10 cellular contexts compared by ENCODE assay signal in genomic region chr10:108545921-108546320, GRCh38.
DNase-seq lines count a peak whose midpoint lies in the region; ATAC-seq and TF ChIP-seq lines count a peak whose summit lies in the region.
"Had no signal": no experiment of that assay in that cellular context is flagged by ENCODE, and none has a peak within 500 bp of the region (broad histone marks: within the 10 kb centered on the region; RNA-seq: fewer than 3 reads in every experiment).

No MANE protein-coding gene starts in this region.

- CTCF ChIA-PET in WTC11 (lab: Charles Lee): no interaction called here

- H3K27me3 ChIP-seq in spleen (replicated peaks in 1 of 7): no peaks in the 10 kb centered on the region

- H3K9me3 Mint-ChIP-seq in WTC11 (no peaks in the 10 kb centered on the region), endothelial cell (ENCODE audit: unreplicated experiment) (no peaks in the 10 kb centered on the region)
- H3K9me3 Mint-ChIP-seq: T-helper 1 cell treated with Interleukin-12 subunit alpha and Interleukin-12 subunit beta and Interleukin-4 antibody, amounts not matched to agents 30 μg/mL and 1 μg/mL, for 36 hours had no signal

- no peaks in the 10 kb centered on the region for H3K36me3 Mint-ChIP-seq in WTC11
- no peaks in the 10 kb centered on the region for H3K36me3 Mint-ChIP-seq in endothelial cell (ENCODE audit: low read depth, unreplicated experiment)

- no peak for TF ChIP-seq POLR2A in spleen (IDR thresholded peaks at IDR 0.05)

- ATAC-seq in GM18868 (IDR thresholded peaks at IDR 0.05; ENCODE audit: unreplicated experiment) (peak; percentile 83), GM21528 (IDR thresholded peaks at IDR 0.05; ENCODE audit: low FRiP score, unreplicated experiment) (peak; percentile 90), HG03103 (IDR thresholded peaks at IDR 0.05; ENCODE audit: low read depth, unreplicated experiment) (peak; percentile 97), WTC11 (peak; percentile 89)

- H3K27ac ChIP-seq in spleen: no peak overlapping the region
- H3K27ac ChIP-seq: GM23248 had no signal

- H3K4me1 ChIP-seq in spleen: peaks cover 0 to 5% (median 2%) of the 10 kb centered on the region in 6 donors

- POLR2A ChIA-PET in WTC11 (lab: Charles Lee): no interaction called here

- H3K4me3 Mint-ChIP-seq in WTC11 (no peak overlapping the region), endothelial cell (ENCODE audit: unreplicated experiment) (no peak overlapping the region)
- H3K4me3 Mint-ChIP-seq: T-helper 1 cell treated with Interleukin-12 subunit alpha and Interleukin-12 subunit beta and Interleukin-4 antibody, amounts not matched to agents 30 μg/mL and 1 μg/mL, for 36 hours had no signal

- TF ChIP-seq CTCF in WTC11 (IDR thresholded peaks at IDR 0.05) (no peak), endothelial cell (IDR thresholded peaks at IDR 0.05; ENCODE audit: unreplicated experiment) (no peak), spleen (IDR thresholded peaks at IDR 0.05 in 8 of 11, conservative IDR thresholded peaks at IDR 0.05 in 3 of 11) (no peak)

- peaks cover 18% of the 10 kb centered on the region for H3K4me1 Mint-ChIP-seq in WTC11
- H3K4me1 Mint-ChIP-seq in endothelial cell (ENCODE audit: unreplicated experiment): no peaks in the 10 kb centered on the region

- peak; percentile 25 for DNase-seq in WTC11 (ENCODE audit: low spot score)
- DNase-seq in endothelial cell (ENCODE audit: low spot score): no peak
- DNase-seq in C1 segment of cervical spinal cord (lab: John Stamatoyannopoulos, UW): no peak
- DNase-seq in DMS153 (lab: John Stamatoyannopoulos, UW): no peak
- DNase-seq in spleen: no peak
- DNase-seq: GM23248 had no signal

- 70 to 95% (median 82%) methylated on average over 1 of the region's 1 CpG for WGBS in spleen, 5 donors

- H3K36me3 ChIP-seq in spleen: no peaks in the 10 kb centered on the region

- no peaks in the 10 kb centered on the region for H3K27me3 Mint-ChIP-seq in WTC11 (ENCODE audit: low read depth)
- no peaks in the 10 kb centered on the region for H3K27me3 Mint-ChIP-seq in endothelial cell (ENCODE audit: unreplicated experiment)

- H3K9me3 ChIP-seq in spleen: no peaks in the 10 kb centered on the region

- intact Hi-C loops in spleen (cut with DNase I; ENCODE audit: low total_unique reads): no loop called here

- no peak overlapping the region for H3K4me3 ChIP-seq in spleen
- H3K4me3 ChIP-seq: GM23248 had no signal

- no peak overlapping the region for H3K27ac Mint-ChIP-seq in WTC11
- H3K27ac Mint-ChIP-seq in endothelial cell (ENCODE audit: unreplicated experiment): no peak overlapping the region
- H3K27ac Mint-ChIP-seq: T-helper 1 cell treated with Interleukin-12 subunit alpha and Interleukin-12 subunit beta and Interleukin-4 antibody, amounts not matched to agents 30 μg/mL and 1 μg/mL, for 36 hours had no signal

TF ChIP-seq in WTC11, 78 proteins besides CTCF, POLR2A, EP300 and RAD21 (continues in another document):
- no peak for TF ChIP-seq ZBTB21 (CRISPR knock-in tag; IDR thresholded peaks at IDR 0.05; ENCODE audit: borderline replicate concordance)
- TF ChIP-seq RELA (CRISPR knock-in tag; IDR thresholded peaks at IDR 0.05; ENCODE audit: borderline replicate concordance): no peak
- TF ChIP-seq, protein P1, sequence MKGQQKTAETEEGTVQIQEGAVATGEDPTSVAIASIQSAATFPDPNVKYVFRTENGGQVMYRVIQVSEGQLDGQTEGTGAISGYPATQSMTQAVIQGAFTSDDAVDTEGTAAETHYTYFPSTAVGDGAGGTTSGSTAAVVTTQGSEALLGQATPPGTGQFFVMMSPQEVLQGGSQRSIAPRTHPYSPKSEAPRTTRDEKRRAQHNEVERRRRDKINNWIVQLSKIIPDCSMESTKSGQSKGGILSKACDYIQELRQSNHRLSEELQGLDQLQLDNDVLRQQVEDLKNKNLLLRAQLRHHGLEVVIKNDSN (CRISPR knock-in tag; IDR thresholded peaks at IDR 0.05): no peak
- no peak for TF ChIP-seq ATF1 (CRISPR knock-in tag; IDR thresholded peaks at IDR 0.05)
- no peak for TF ChIP-seq ZNF121 (CRISPR knock-in tag; IDR thresholded peaks at IDR 0.05)
- TF ChIP-seq STAT6 (CRISPR knock-in tag; conservative IDR thresholded peaks at IDR 0.05; ENCODE audit: low read depth): no peak
- TF ChIP-seq, protein P2, sequence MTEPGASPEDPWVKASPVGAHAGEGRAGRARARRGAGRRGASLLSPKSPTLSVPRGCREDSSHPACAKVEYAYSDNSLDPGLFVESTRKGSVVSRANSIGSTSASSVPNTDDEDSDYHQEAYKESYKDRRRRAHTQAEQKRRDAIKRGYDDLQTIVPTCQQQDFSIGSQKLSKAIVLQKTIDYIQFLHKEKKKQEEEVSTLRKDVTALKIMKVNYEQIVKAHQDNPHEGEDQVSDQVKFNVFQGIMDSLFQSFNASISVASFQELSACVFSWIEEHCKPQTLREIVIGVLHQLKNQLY (CRISPR knock-in tag; IDR thresholded peaks at IDR 0.05): no peak
- TF ChIP-seq ATF6 (CRISPR knock-in tag; IDR thresholded peaks at IDR 0.05): no peak
- TF ChIP-seq, protein P3, sequence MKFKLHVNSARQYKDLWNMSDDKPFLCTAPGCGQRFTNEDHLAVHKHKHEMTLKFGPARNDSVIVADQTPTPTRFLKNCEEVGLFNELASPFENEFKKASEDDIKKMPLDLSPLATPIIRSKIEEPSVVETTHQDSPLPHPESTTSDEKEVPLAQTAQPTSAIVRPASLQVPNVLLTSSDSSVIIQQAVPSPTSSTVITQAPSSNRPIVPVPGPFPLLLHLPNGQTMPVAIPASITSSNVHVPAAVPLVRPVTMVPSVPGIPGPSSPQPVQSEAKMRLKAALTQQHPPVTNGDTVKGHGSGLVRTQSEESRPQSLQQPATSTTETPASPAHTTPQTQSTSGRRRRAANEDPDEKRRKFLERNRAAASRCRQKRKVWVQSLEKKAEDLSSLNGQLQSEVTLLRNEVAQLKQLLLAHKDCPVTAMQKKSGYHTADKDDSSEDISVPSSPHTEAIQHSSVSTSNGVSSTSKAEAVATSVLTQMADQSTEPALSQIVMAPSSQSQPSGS (CRISPR knock-in tag; IDR thresholded peaks at IDR 0.05; ENCODE audit: borderline replicate concordance, low read depth): no peak
- TF ChIP-seq CREB1 (CRISPR knock-in tag; IDR thresholded peaks at IDR 0.05): no peak
- no peak for TF ChIP-seq MXD4 (CRISPR knock-in tag; IDR thresholded peaks at IDR 0.05; ENCODE audit: borderline replicate concordance)
- TF ChIP-seq FOXP1 (CRISPR knock-in tag; IDR thresholded peaks at IDR 0.05; ENCODE audit: borderline replicate concordance): no peak
- TF ChIP-seq ESRRA (CRISPR knock-in tag; IDR thresholded peaks at IDR 0.05; ENCODE audit: borderline replicate concordance): no peak
- TF ChIP-seq SMAD3 (CRISPR knock-in tag; IDR thresholded peaks at IDR 0.05; ENCODE audit: borderline replicate concordance): no peak
